ENCODE assay signal across 12 cellular contexts in the genomic region with DNA sequence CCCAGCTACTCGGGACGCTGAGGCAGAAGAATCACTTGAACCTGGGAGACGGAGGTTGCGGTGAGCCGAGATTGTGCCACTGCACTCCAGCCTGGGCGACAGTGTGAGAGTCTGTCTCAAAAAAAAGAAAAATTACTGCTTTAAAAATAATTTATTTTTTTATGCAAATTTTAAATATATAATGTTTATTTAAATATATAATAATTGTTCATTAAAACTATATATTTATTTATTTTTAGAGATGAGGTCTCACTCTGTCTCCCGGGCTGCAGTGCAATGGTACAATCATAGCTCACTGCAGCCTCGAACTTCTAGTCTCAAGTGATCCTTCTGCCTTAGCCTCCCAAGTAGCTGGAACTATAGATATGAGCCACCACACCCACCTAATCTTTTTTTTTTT. TPM values are rescaled to one million over a fixed set of nuclear protein-coding genes. Genes with fewer than 3 reads are reported as not detected.
"Had no signal": no experiment of that assay in that cellular context is flagged by ENCODE, and none has a peak within 500 bp of the region (broad histone marks: within the 10 kb centered on the region; RNA-seq: fewer than 3 reads in every experiment).

No MANE protein-coding gene starts in this region.

- H3K9ac ChIP-seq: GM23248 had no signal

- H3K27ac Mint-ChIP-seq: HFFc6 had no signal

- DNase-seq: GOT3, H7, H9, HCEC 1CT, HFFc6 had no signal

- H3K9me3 ChIP-seq: HAP-1 had no signal

- H3K4me3 ChIP-seq: GM23248, GM23338, HAP-1 had no signal

- H3K4me3 Mint-ChIP-seq: GM23338, H9, HFFc6 had no signal

- FAIRE-seq: H1, H54 had no signal

- H2AFZ ChIP-seq: GM23248, GM23338 had no signal

- ATAC-seq: HCT116 had no signal

- H3K4me2 ChIP-seq: GM23338 had no signal

- H3K27ac ChIP-seq: GM23248 had no signal

- H3K9me3 Mint-ChIP-seq: GM23338, H9 had no signal

- H3K4me1 ChIP-seq: HAP-1 had no signal

RNA-seq across cellular contexts. Expression of a gene that starts 42.6 kb away (rescaled TPM):
- total RNA-seq: GM23248, GM23338, H1, H4, H7, H9, HFFc6 had no signal
- polyA plus RNA-seq: GM23248 had no signal
